Comparison of ENCODE assay signal across 21 cellular contexts in genomic region chr2:71504611-71505010, GRCh38. TPM values are rescaled to one million over a fixed set of nuclear protein-coding genes. Genes with fewer than 3 reads are reported as not detected.
"Had no signal": no experiment of that assay in that cellular context is flagged by ENCODE, and none has a peak within 500 bp of the region (broad histone marks: within the 10 kb centered on the region; RNA-seq: fewer than 3 reads in every experiment).

No MANE protein-coding gene starts in this region.

- H3K4me3 ChIP-seq: left lung, prostate gland, SJSA1, tibial artery had no signal

- DNase-seq: activated B cell treated with CpG ODN at 0.5 μM for 24 hours; activated CD4-positive, alpha-beta T cell treated with anti-CD3 and anti-CD28 coated beads for 48 hours; activated CD8-positive, alpha-beta T cell treated with anti-CD3 and anti-CD28 coated beads for 36 hours; activated effector memory CD4-positive, alpha-beta T cell treated with anti-CD3 and anti-CD28 coated beads, Interleukin-2, amount 50 U/mL, for 16 hours; activated T-cell treated with anti-CD3 and anti-CD28 coated beads, Interleukin-2, amount 50 U/mL, for 48 hours; effector memory CD8-positive, alpha-beta T cell; islet precursor cell; left lung; mesendoderm; occipital lobe; stimulated activated CD4-positive, alpha-beta T cell treated with anti-CD3 and anti-CD28 coated beads, Interleukin-12 subunit alpha, Interleukin-12 subunit beta, amount 100 ng/mL, for 4 hours; stimulated activated CD4-positive, alpha-beta T cell treated with anti-CD3 and anti-CD28 coated beads, Interleukin-2, amount 100 ng/mL, for 24 hours; SW 1271 had no signal

- H3K36me3 ChIP-seq: prostate gland, tibial artery had no signal

- H3K4me1 Mint-ChIP-seq: activated B cell treated with CpG ODN at 0.5 μM for 24 hours had no signal

- H3K27me3 Mint-ChIP-seq: activated B cell treated with CpG ODN at 0.5 μM for 24 hours; dendritic cell treated with granulocyte-macrophage colony-stimulating factor and Interleukin-4, amounts not matched to agents 40 ng/mL and 50 ng/mL, for 4 days had no signal

- ATAC-seq: activated CD8-positive, alpha-beta T cell treated with anti-CD3 and anti-CD28 coated beads for 36 hours; activated naive CD4-positive, alpha-beta T cell treated with anti-CD3 and anti-CD28 coated beads, Interleukin-2, amount 50 U/mL, for 72 hours; effector memory CD8-positive, alpha-beta T cell had no signal

- H3K27ac Mint-ChIP-seq: activated B cell treated with CpG ODN at 0.5 μM for 24 hours; activated CD8-positive, alpha-beta T cell treated with anti-CD3 and anti-CD28 coated beads for 36 hours; activated naive CD4-positive, alpha-beta T cell treated with anti-CD3 and anti-CD28 coated beads, Interleukin-2, amount 50 U/mL, for 72 hours; brain; dendritic cell treated with granulocyte-macrophage colony-stimulating factor and Interleukin-4, amounts not matched to agents 40 ng/mL and 50 ng/mL, for 4 days had no signal

- H3K27ac ChIP-seq: prostate gland, SJSA1, tibial artery had no signal

- H3K4me3 Mint-ChIP-seq: activated B cell treated with CpG ODN at 0.5 μM for 24 hours; activated CD8-positive, alpha-beta T cell treated with anti-CD3 and anti-CD28 coated beads for 36 hours; brain; dendritic cell treated with granulocyte-macrophage colony-stimulating factor and Interleukin-4, amounts not matched to agents 40 ng/mL and 50 ng/mL, for 4 days; effector memory CD8-positive, alpha-beta T cell; nephron had no signal

- H3K27me3 ChIP-seq: left lung, SJSA1, tibial artery had no signal

- H3K36me3 Mint-ChIP-seq: activated naive CD4-positive, alpha-beta T cell treated with anti-CD3 and anti-CD28 coated beads, Interleukin-2, amount 50 U/mL, for 72 hours; brain had no signal

- H3K9me3 ChIP-seq: left lung, prostate gland, SJSA1, tibial artery had no signal

- H3K9me3 Mint-ChIP-seq: activated B cell treated with CpG ODN at 0.5 μM for 24 hours; activated CD8-positive, alpha-beta T cell treated with anti-CD3 and anti-CD28 coated beads for 36 hours; activated naive CD4-positive, alpha-beta T cell treated with anti-CD3 and anti-CD28 coated beads, Interleukin-2, amount 50 U/mL, for 72 hours; brain; dendritic cell treated with granulocyte-macrophage colony-stimulating factor and Interleukin-4, amounts not matched to agents 40 ng/mL and 50 ng/mL, for 4 days; effector memory CD8-positive, alpha-beta T cell; nephron had no signal

- H3K4me1 ChIP-seq: prostate gland had no signal

RNA-seq across cellular contexts. Expression of gene DYSF, which starts 51.2 kb away (rescaled TPM):
- total RNA-seq: T-helper 2 cell treated with Interferon-gamma antibody and Interleukin-4, amounts not matched to agents 100 ng/mL and 5 ng/mL, for 36 hours had no signal
